Comparison of ENCODE assay signal across 10 cellular contexts in the genomic region with DNA sequence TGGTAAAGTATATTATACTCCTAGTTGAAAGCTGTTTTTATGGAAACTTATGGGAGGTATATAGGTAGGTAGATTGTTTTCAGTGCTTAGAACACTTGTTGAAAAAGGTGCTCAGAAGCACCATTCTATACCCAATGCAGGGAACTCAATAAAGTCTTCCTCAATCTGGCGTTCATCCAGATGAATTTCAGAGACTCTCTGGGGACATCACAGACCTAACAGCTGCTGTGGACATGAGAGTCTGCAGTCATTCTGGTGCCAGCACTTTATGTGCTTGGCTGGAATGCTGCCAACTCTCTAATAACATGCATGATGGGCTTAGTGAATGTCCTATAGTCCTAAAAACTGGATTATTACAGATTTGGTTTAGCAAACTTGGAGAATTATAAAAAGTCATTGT.
DNase-seq lines count a peak whose midpoint lies in the region; ATAC-seq and TF ChIP-seq lines count a peak whose summit lies in the region.
"Had no signal": no experiment of that assay in that cellular context is flagged by ENCODE, and none has a peak within 500 bp of the region (broad histone marks: within the 10 kb centered on the region; RNA-seq: fewer than 3 reads in every experiment).

No MANE protein-coding gene starts in this region.

- peak in 1 of 2 experiments; percentile 55; a peak in 1 of 4 replicates for TF ChIP-seq EP300 in SK-N-SH (IDR thresholded peaks at IDR 0.05; ENCODE audit: borderline replicate concordance in 1 of 2, low read depth in 1 of 2, low read length in 1 of 2)

- peaks cover 0 to 10% of the 10 kb centered on the region in 2 experiments; a peak in 3 of 4 replicates for H3K4me1 ChIP-seq in SK-N-SH (ENCODE audit: control insufficient read depth in 1 of 2, insufficient read depth in 2 of 2, low read depth in 1 of 2, low read length in 1 of 2)

- peak overlapping the region in 1 of 2 experiments; percentile 58; a peak in 2 of 4 replicates for H3K27ac ChIP-seq in SK-N-SH (ENCODE audit: low read depth in 2 of 2, low read length in 1 of 2)

- no peak overlapping the region for H2AFZ ChIP-seq in SK-N-SH (ENCODE audit: low read depth)

- H3K4me2 ChIP-seq in SK-N-SH: no peak overlapping the region

- no peak overlapping the region for H3K9ac ChIP-seq in SK-N-SH

- no peaks in the 10 kb centered on the region for H3K27me3 ChIP-seq in SK-N-SH (ENCODE audit: insufficient read depth)

- DNase-seq in DMS79 treated with DMSO at 0.1 percent for 48 hours (lab: John Stamatoyannopoulos, UW) (peak; percentile 93), NCI-H2081 (lab: John Stamatoyannopoulos, UW) (peak; percentile 90 to 97), SK-N-SH (peak; percentile 75), lung microvascular endothelial cell (ENCODE audit: low read depth in 2 of 2) (peak; percentile 82 to 87), SKM-1 treated with dmso at 0.1 percent for 144 hours (lab: John Stamatoyannopoulos, UW; ENCODE audit: unreplicated experiment) (no peak)
- DNase-seq: effector memory CD8-positive, alpha-beta T cell; T-cell had no signal

- no peak overlapping the region for H3K4me3 ChIP-seq in SK-N-SH (ENCODE audit: low read depth in 2 of 2, low read length in 1 of 2)

- H4K20me1 ChIP-seq in SK-N-SH (ENCODE audit: insufficient read depth): no peaks in the 10 kb centered on the region

- WGBS in SK-N-SH (ENCODE audit: low lambda C conversion rate): 33% methylated on average over 1 of the region's 1 CpG

- no peak for TF ChIP-seq CTCF in SK-N-SH (IDR thresholded peaks at IDR 0.05)

- no peaks in the 10 kb centered on the region for H3K9me3 ChIP-seq in SK-N-SH

- POLR2A ChIA-PET in SK-N-SH (lab: Yijun Ruan, JAX): no interaction called here

- no peaks in the 10 kb centered on the region for H3F3A ChIP-seq in SK-N-SH (replicated peaks; ENCODE audit: insufficient read depth)

- ATAC-seq in HG03095 (IDR thresholded peaks at IDR 0.05; ENCODE audit: unreplicated experiment) (no peak), HG02623 (IDR thresholded peaks at IDR 0.05; ENCODE audit: unreplicated experiment) (no peak), HG02763 (IDR thresholded peaks at IDR 0.05; ENCODE audit: unreplicated experiment) (no peak)
- ATAC-seq: effector memory CD8-positive, alpha-beta T cell; T-cell had no signal

- H3K9me2 ChIP-seq in SK-N-SH: no peaks in the 10 kb centered on the region

- no peaks in the 10 kb centered on the region for H3K36me3 ChIP-seq in SK-N-SH (replicated peaks in 1 of 2; ENCODE audit: control insufficient read depth in 1 of 2, insufficient read depth in 2 of 2, low read length in 1 of 2)

- no peaks in the 10 kb centered on the region for H3K79me2 ChIP-seq in SK-N-SH (ENCODE audit: insufficient read depth)

- no peak for TF ChIP-seq RAD21 in SK-N-SH (IDR thresholded peaks at IDR 0.05; ENCODE audit: low read length)

- CTCF ChIA-PET in SK-N-SH (lab: Yijun Ruan, JAX): interaction anchor here (0.7 to 0.8 kb wide), 2 partner anchors 13 to 51 kb away, joined by 3 read pairs; no protein-coding TSS in a partner anchor

TF ChIP-seq in SK-N-SH, 30 proteins besides CTCF, POLR2A, EP300 and RAD21:
- TF ChIP-seq MXI1 (IDR thresholded peaks at IDR 0.05; ENCODE audit: low read depth, low read length) (peak; percentile 52; the same call in 1 of the 2 replicates), NFIC (IDR thresholded peaks at IDR 0.05; ENCODE audit: borderline replicate concordance) (peak; percentile 36; the same call in 1 of the 2 replicates), RCOR1 (IDR thresholded peaks at IDR 0.05; ENCODE audit: low read length) (peak; percentile 57), CHD2 (IDR thresholded peaks at IDR 0.05; ENCODE audit: low read length, partially characterized antibody) (peak; percentile 66), TAF1 (IDR thresholded peaks at IDR 0.05; ENCODE audit: borderline replicate concordance, low read depth, low read length) (no peak), POLR2AphosphoS5 (IDR thresholded peaks at IDR 0.05; ENCODE audit: low read depth, low read length) (no peak), FOSL2 (IDR thresholded peaks at IDR 0.05; ENCODE audit: borderline replicate concordance, low read depth) (no peak), RXRA (IDR thresholded peaks at IDR 0.05; ENCODE audit: borderline replicate concordance, low read depth) (no peak), GATA2 (CRISPR knock-in tag; IDR thresholded peaks at IDR 0.05) (no peak), SMC3 (IDR thresholded peaks at IDR 0.05; ENCODE audit: low read depth, low read length) (no peak), RFX5 (IDR thresholded peaks at IDR 0.05; ENCODE audit: low read length) (no peak)
- TF ChIP-seq, protein P1, sequence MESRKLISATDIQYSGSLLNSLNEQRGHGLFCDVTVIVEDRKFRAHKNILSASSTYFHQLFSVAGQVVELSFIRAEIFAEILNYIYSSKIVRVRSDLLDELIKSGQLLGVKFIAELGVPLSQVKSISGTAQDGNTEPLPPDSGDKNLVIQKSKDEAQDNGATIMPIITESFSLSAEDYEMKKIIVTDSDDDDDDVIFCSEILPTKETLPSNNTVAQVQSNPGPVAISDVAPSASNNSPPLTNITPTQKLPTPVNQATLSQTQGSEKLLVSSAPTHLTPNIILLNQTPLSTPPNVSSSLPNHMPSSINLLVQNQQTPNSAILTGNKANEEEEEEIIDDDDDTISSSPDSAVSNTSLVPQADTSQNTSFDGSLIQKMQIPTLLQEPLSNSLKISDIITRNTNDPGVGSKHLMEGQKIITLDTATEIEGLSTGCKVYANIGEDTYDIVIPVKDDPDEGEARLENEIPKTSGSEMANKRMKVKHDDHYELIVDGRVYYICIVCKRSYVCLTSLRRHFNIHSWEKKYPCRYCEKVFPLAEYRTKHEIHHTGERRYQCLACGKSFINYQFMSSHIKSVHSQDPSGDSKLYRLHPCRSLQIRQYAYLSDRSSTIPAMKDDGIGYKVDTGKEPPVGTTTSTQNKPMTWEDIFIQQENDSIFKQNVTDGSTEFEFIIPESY (IDR thresholded peaks at IDR 0.05; ENCODE audit: borderline replicate concordance, low read depth): no peak
- TF ChIP-seq, protein P2, sequence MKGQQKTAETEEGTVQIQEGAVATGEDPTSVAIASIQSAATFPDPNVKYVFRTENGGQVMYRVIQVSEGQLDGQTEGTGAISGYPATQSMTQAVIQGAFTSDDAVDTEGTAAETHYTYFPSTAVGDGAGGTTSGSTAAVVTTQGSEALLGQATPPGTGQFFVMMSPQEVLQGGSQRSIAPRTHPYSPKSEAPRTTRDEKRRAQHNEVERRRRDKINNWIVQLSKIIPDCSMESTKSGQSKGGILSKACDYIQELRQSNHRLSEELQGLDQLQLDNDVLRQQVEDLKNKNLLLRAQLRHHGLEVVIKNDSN (IDR thresholded peaks at IDR 0.05; ENCODE audit: borderline replicate concordance, low read depth): no peak
- TF ChIP-seq, protein P3, sequence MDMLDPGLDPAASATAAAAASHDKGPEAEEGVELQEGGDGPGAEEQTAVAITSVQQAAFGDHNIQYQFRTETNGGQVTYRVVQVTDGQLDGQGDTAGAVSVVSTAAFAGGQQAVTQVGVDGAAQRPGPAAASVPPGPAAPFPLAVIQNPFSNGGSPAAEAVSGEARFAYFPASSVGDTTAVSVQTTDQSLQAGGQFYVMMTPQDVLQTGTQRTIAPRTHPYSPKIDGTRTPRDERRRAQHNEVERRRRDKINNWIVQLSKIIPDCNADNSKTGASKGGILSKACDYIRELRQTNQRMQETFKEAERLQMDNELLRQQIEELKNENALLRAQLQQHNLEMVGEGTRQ (IDR thresholded peaks at IDR 0.05; ENCODE audit: borderline replicate concordance, low read depth, low read length): no peak
- TF ChIP-seq, protein P4, sequence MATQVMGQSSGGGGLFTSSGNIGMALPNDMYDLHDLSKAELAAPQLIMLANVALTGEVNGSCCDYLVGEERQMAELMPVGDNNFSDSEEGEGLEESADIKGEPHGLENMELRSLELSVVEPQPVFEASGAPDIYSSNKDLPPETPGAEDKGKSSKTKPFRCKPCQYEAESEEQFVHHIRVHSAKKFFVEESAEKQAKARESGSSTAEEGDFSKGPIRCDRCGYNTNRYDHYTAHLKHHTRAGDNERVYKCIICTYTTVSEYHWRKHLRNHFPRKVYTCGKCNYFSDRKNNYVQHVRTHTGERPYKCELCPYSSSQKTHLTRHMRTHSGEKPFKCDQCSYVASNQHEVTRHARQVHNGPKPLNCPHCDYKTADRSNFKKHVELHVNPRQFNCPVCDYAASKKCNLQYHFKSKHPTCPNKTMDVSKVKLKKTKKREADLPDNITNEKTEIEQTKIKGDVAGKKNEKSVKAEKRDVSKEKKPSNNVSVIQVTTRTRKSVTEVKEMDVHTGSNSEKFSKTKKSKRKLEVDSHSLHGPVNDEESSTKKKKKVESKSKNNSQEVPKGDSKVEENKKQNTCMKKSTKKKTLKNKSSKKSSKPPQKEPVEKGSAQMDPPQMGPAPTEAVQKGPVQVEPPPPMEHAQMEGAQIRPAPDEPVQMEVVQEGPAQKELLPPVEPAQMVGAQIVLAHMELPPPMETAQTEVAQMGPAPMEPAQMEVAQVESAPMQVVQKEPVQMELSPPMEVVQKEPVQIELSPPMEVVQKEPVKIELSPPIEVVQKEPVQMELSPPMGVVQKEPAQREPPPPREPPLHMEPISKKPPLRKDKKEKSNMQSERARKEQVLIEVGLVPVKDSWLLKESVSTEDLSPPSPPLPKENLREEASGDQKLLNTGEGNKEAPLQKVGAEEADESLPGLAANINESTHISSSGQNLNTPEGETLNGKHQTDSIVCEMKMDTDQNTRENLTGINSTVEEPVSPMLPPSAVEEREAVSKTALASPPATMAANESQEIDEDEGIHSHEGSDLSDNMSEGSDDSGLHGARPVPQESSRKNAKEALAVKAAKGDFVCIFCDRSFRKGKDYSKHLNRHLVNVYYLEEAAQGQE (IDR thresholded peaks at IDR 0.05; ENCODE audit: low read depth, low read length): no peak
